In the genomic region with DNA sequence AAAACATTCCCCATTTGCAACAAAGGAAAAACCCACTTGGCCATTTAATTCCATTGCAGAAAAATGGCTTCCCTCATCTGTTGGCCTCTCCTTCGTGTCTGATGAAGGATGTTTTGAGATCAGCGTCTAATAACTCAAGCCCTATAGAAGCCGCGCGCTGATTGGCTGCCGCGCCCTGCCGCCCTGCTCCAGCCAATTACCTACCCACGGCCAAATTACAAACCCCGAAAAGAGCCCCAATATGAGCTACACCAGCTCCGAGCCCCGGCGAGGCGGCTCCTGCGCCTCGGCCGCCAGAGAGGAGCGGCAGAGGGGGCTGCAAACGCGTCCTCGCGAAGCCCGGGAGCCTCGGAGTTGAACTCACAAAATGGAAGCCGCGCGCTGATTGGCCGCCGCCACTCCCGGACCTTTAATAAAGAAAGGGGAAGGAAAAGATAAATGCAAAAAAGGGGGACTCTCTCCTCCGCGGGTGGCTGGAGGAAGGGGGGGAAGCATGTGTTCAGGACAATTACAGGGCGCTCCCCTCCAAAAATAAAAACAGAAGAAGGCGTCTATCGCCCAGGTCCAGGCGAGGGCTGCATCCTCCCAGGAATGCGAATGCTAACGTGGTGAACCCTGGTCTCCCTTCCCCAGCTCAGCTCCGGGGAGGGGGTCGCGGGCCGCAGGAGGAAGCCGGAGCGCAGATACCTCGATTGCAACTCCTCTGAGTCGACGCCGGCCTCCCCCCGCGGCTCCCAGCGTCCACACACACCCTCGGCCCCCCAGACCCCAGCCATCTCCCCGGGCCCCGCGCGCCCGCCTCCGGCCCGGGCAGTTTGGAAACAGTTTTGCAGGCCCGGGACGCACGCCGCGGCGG, we compare ENCODE assay signal across 8 cellular contexts. TPM values are rescaled to one million over a fixed set of nuclear protein-coding genes. Genes with fewer than 3 reads are reported as not detected.
A peak's percentile ranks its signal among the peaks of the same experiment; 100 is the strongest.
DNase-seq lines count a peak whose midpoint lies in the region; ATAC-seq and TF ChIP-seq lines count a peak whose summit lies in the region.

No MANE protein-coding gene starts in this region.

- H4K20me1 ChIP-seq in MM.1S (ENCODE audit: insufficient read depth, low read length): no peaks in the 10 kb centered on the region

- H3K4me2 ChIP-seq in MM.1S (ENCODE audit: low read depth, low read length): peak overlapping the region; percentile 96

- peak overlapping the region; percentile 100 for H3K27ac Mint-ChIP-seq in natural killer cell

- intact Hi-C loops in natural killer cell (cut with micrococcal nuclease): loop anchor here (1.0 to 5.0 kb wide), 5 partner anchors 9 to 699 kb away; a partner anchor contains a TSS

- H3K9me2 ChIP-seq in MM.1S (replicated peaks; ENCODE audit: insufficient read depth, low read length): no peaks in the 10 kb centered on the region

- H3K27me3 ChIP-seq in MM.1S (replicated peaks; ENCODE audit: insufficient read depth, low read length): no peaks in the 10 kb centered on the region

- DNase-seq in DMS79 treated with DMSO at 0.1 percent for 48 hours (lab: John Stamatoyannopoulos, UW) (peak; percentile 96), GOT3 (lab: John Stamatoyannopoulos, UW) (peak; percentile 80), MM.1S (peak; percentile 84), SHP77 (lab: John Stamatoyannopoulos, UW) (peak; percentile 92 to 96), fibroblast of pulmonary artery (ENCODE audit: low read depth) (peak; percentile 97), natural killer cell (peak; percentile 85)
- peak; percentile 94 for DNase-seq in activated effector memory CD4-positive, alpha-beta T cell treated with anti-CD3 and anti-CD28 coated beads, Interleukin-2, amount 50 U/mL, for 16 hours
- DNase-seq in stimulated activated naive CD4-positive, alpha-beta T cell treated with Interleukin-2 at 50 U/mL for 16 hours (lab: John Stamatoyannopoulos, UW): peak; percentile 89

- no peaks in the 10 kb centered on the region for H3K36me3 ChIP-seq in MM.1S (replicated peaks; ENCODE audit: insufficient read depth, low read length)

- no peaks in the 10 kb centered on the region for H3K27me3 Mint-ChIP-seq in natural killer cell (ENCODE audit: low read depth in 2 of 2)

- peaks cover 7% of the 10 kb centered on the region; the same call in 1 of the 2 replicates for H3K4me1 ChIP-seq in MM.1S (ENCODE audit: low read length)

- H3K79me2 ChIP-seq in MM.1S (ENCODE audit: low read length): peaks cover 64% of the 10 kb centered on the region

- TF ChIP-seq CTCF in MM.1S (IDR thresholded peaks at IDR 0.05; ENCODE audit: low read length): no peak
- no peak for TF ChIP-seq CTCF in fibroblast of pulmonary artery (IDR thresholded peaks at IDR 0.05; ENCODE audit: low read length, missing control alignments)
- TF ChIP-seq CTCF in natural killer cell (IDR thresholded peaks at IDR 0.05): no peak

- H3F3A ChIP-seq in MM.1S (ENCODE audit: insufficient read depth, low read length): peaks cover 21% of the 10 kb centered on the region

- H3K27ac ChIP-seq in MM.1S (ENCODE audit: low read length): peak overlapping the region; percentile 99

- H2AFZ ChIP-seq in MM.1S (ENCODE audit: low read length): no peak overlapping the region

- H3K4me1 Mint-ChIP-seq in natural killer cell: peaks cover 44 to 58% of the 10 kb centered on the region in 2 donors

- H3K36me3 Mint-ChIP-seq in natural killer cell: no peaks in the 10 kb centered on the region

- H3K9me3 Mint-ChIP-seq in natural killer cell: no peaks in the 10 kb centered on the region

- peak overlapping the region; percentile 97 for H3K9ac ChIP-seq in MM.1S (ENCODE audit: low read length)

- peak overlapping the region; percentile 67 for H3K4me3 ChIP-seq in MM.1S (ENCODE audit: low read length)
- H3K4me3 ChIP-seq in fibroblast of pulmonary artery (replicated peaks; ENCODE audit: low read depth, low read length): peak overlapping the region; percentile 78

- H3K4me3 Mint-ChIP-seq in natural killer cell: peak overlapping the region; percentile 100

- no peaks in the 10 kb centered on the region for H3K9me3 ChIP-seq in MM.1S (replicated peaks; ENCODE audit: insufficient read depth, low read length)

- peak; percentile 52 to 69 (median 59) for ATAC-seq in natural killer cell

RNA-seq across cellular contexts. Expression of a gene that starts 0.7 kb away (rescaled TPM):
- total RNA-seq in natural killer cell: 10 to 100 TPM; 55.1 to 57.5 (median 56.2) TPM

RNA-seq across cellular contexts. Expression of a gene that starts 9.6 kb away (rescaled TPM):
- 100 to 1,000 TPM; 146 to 201 (median 177) TPM for total RNA-seq in natural killer cell

RNA-seq across cellular contexts. Expression of a gene that starts 55.6 kb away (rescaled TPM):
- total RNA-seq in natural killer cell: not detected

Comparison
In these comparisons a context has a peak if more than half of its experiments do, and no peak if none do; other contexts are left out.
1. Peak in every context shown above with its lines: DNase-seq, ATAC-seq, H3K4me3 ChIP-seq and H3K27ac ChIP-seq.